In genomic region chr4:10672379-10672778, GRCh38 we compare ENCODE assay signal across 22 cellular contexts. TPM values are rescaled to one million over a fixed set of nuclear protein-coding genes. Genes with fewer than 3 reads are reported as not detected.
"Had no signal": no experiment of that assay in that cellular context is flagged by ENCODE, and none has a peak within 500 bp of the region (broad histone marks: within the 10 kb centered on the region; RNA-seq: fewer than 3 reads in every experiment).

No MANE protein-coding gene starts in this region.

- H3K9ac ChIP-seq: parathyroid adenoma had no signal

- H3K4me1 ChIP-seq: esophagus muscularis mucosa, parathyroid adenoma, tibial nerve, uterus had no signal

- H3K4me3 Mint-ChIP-seq: stimulated activated naive B cell treated with anti-CD40 and anti-IgM and Interleukin-4, amounts not matched to agents 10 μg/mL and 1 μg/mL and 100 μg/mL, for 72 hours; WTC11 had no signal

- H2AFZ ChIP-seq: parathyroid adenoma had no signal

- H3K4me3 ChIP-seq: cardiac muscle cell, dorsolateral prefrontal cortex, esophagus muscularis mucosa, lung, tibial nerve, uterus had no signal

- H3K27me3 ChIP-seq: cardiac muscle cell, esophagus muscularis mucosa, neutrophil, tibial nerve, uterus had no signal

- H3K9me3 ChIP-seq: esophagus muscularis mucosa, neutrophil, tibial nerve, uterus had no signal

- H3K27ac Mint-ChIP-seq: activated naive CD4-positive, alpha-beta T cell treated with anti-CD3 and anti-CD28 coated beads, Interleukin-2, amount 50 U/mL, for 72 hours; WTC11 had no signal

- H3K4me1 Mint-ChIP-seq: WTC11 had no signal

- H3K79me2 ChIP-seq: parathyroid adenoma had no signal

- H3K27me3 Mint-ChIP-seq: stimulated activated naive B cell treated with anti-CD40 and anti-IgM and Interleukin-4, amounts not matched to agents 10 μg/mL and 1 μg/mL and 100 μg/mL, for 72 hours; T-helper 17 cell had no signal

- H3K36me3 ChIP-seq: cardiac muscle cell, esophagus muscularis mucosa, neutrophil, tibial nerve, uterus had no signal

- ATAC-seq: stimulated activated naive B cell treated with anti-CD40 and anti-IgM and Interleukin-4, amounts not matched to agents 10 μg/mL and 1 μg/mL and 100 μg/mL, for 72 hours; WTC11 had no signal

- DNase-seq: activated CD4-positive, alpha-beta T cell treated with anti-CD3 and anti-CD28 coated beads for 48 hours; activated effector memory CD4-positive, alpha-beta T cell treated with Interleukin-2 at 50 U/mL for 16 hours; activated T-cell treated with anti-CD3 and anti-CD28 coated beads, Interleukin-2, amount 50 U/mL, for 1 hour; dorsolateral prefrontal cortex; islet precursor cell; midbrain; stimulated activated CD4-positive, alpha-beta T cell treated with anti-CD3 and anti-CD28 coated beads, Interleukin-2, amount 100 ng/mL, for 48 hours; stimulated activated naive B cell treated with anti-CD40 and anti-IgM and Interleukin-4, amounts not matched to agents 10 μg/mL and 1 μg/mL and 100 μg/mL, for 72 hours; T-helper 17 cell; uterus had no signal

RNA-seq across cellular contexts. Expression of gene CLNK, which starts 12.2 kb away (rescaled TPM):
- total RNA-seq: astrocyte, cardiac muscle cell, esophagus muscularis mucosa, myocyte, renal cortical epithelial cell, skeletal muscle tissue, tibial nerve, uterus, WTC11 had no signal
- polyA plus RNA-seq: cardiac muscle cell had no signal
